In the genomic region with DNA sequence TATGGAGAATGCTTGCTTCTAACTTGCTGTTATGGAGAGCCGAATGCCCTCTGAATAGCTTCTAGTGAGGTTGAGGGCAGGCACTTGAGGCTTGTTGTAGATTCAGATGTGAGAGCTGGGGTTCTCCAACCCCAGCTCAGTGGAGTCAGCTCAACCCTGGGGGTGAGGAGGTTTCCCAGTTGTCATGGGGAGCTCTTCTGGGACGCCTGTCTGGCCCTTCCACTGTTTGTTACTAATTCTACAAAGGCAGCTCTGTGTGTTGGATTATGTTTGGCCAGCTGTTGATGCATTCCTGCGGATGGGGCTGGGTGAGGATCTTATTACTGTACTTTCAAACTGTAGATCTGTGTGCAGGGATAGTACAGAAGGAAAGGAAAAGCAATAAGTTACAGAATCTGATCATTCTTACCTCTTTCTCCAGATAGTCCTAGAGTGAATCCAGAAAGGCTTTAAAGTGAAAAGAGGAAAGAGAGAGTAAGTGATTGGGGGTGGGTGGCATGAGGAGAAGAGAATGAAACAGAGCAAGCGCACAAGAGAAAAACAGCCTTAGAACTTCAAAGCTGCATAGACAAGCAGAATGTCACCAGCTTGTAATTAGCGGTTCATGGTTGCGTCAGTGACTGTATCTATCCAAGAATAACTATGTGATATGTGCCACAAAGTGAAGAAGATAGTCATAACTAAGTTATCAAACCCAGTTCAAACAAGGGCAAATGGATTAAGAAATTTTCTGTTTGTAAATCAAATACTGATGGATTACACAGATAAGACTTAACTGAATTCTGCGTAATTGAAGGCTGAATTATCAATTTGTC, we compare ENCODE assay signal across 8 cellular contexts.
A peak's percentile ranks its signal among the peaks of the same experiment; 100 is the strongest.
DNase-seq lines count a peak whose midpoint lies in the region; ATAC-seq and TF ChIP-seq lines count a peak whose summit lies in the region.

No MANE protein-coding gene starts in this region.

- no peak for TF ChIP-seq CTCF in RWPE1 (conservative IDR thresholded peaks at IDR 0.05; ENCODE audit: low read depth)

- peak overlapping the region; percentile 31 for H3K4me3 Mint-ChIP-seq in activated naive CD4-positive, alpha-beta T cell treated with anti-CD3 and anti-CD28 coated beads, Interleukin-2, amount 50 U/mL, for 24 hours

- no peak overlapping the region for H3K27ac Mint-ChIP-seq in activated naive CD4-positive, alpha-beta T cell treated with anti-CD3 and anti-CD28 coated beads, Interleukin-2, amount 50 U/mL, for 24 hours

- H3K9me3 Mint-ChIP-seq in activated naive CD4-positive, alpha-beta T cell treated with anti-CD3 and anti-CD28 coated beads, Interleukin-2, amount 50 U/mL, for 24 hours, result peaks cover 5% of the 10 kb centered on the region

- DNase-seq in activated naive CD4-positive, alpha-beta T cell treated with anti-CD3 and anti-CD28 coated beads, Interleukin-2, amount 50 U/mL, for 16 hours, result no peak
- DNase-seq in RWPE1 (ENCODE audit: low spot score), result peak; percentile 15
- peak; percentile 91 for DNase-seq in fibroblast of peridontal ligament (ENCODE audit: extremely low read depth)
- DNase-seq in renal cortical epithelial cell (ENCODE audit: low read depth), result peak; percentile 57
- no peak for DNase-seq in central memory CD4-positive, alpha-beta T cell

- H3K36me3 Mint-ChIP-seq in activated naive CD4-positive, alpha-beta T cell treated with anti-CD3 and anti-CD28 coated beads, Interleukin-2, amount 50 U/mL, for 24 hours, result peaks cover 2% of the 10 kb centered on the region

- peaks cover 9% of the 10 kb centered on the region for H3K4me1 Mint-ChIP-seq in activated naive CD4-positive, alpha-beta T cell treated with anti-CD3 and anti-CD28 coated beads, Interleukin-2, amount 50 U/mL, for 24 hours

- H3K27me3 Mint-ChIP-seq in activated naive CD4-positive, alpha-beta T cell treated with anti-CD3 and anti-CD28 coated beads, Interleukin-2, amount 50 U/mL, for 24 hours, result peaks cover 16% of the 10 kb centered on the region

- CTCF ChIA-PET in RWPE1 (lab: Yijun Ruan, JAX), result no interaction called here

- no peak overlapping the region for H3K27ac ChIP-seq in RWPE1

- ATAC-seq in HG02938 (IDR thresholded peaks at IDR 0.05; ENCODE audit: unreplicated experiment) (no peak), GM18870 (IDR thresholded peaks at IDR 0.05; ENCODE audit: unreplicated experiment) (no peak)

- POLR2A ChIA-PET in RWPE1 (lab: Yijun Ruan, JAX; ENCODE audit: low non-redundant PET), result interaction anchor here (0.5 kb wide), 1 partner anchor 568 kb away, joined by 6 read pairs; no protein-coding TSS in a partner anchor

Comparison
In these comparisons a context has a peak if more than half of its experiments do, and no peak if none do; other contexts are left out.
1. DNase-seq: peak in RWPE1 (single experiment), fibroblast of peridontal ligament (single experiment) and renal cortical epithelial cell (single experiment); none in activated naive CD4-positive, alpha-beta T cell treated with anti-CD3 and anti-CD28 coated beads, Interleukin-2, amount 50 U/mL, for 16 hours (single experiment) and central memory CD4-positive, alpha-beta T cell (single experiment).